8 cellular contexts compared by ENCODE assay signal in the genomic region with DNA sequence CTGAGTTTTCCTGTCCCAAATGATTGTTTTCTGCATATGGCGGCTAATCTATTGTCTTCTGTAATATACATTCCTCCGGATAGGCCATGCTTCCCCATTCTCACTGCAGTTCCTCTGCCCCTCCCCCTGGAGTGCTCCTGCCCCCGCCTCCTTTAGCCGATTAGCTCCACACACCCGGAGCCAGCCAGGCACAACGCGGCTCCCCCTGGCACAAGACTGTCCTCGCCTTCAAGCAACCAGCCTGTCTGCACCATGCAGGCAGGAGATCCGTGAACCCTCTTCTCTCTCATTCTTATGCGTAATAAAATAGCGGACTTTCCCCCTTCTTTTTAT. TPM values are rescaled to one million over a fixed set of nuclear protein-coding genes. Genes with fewer than 3 reads are reported as not detected.
DNase-seq lines count a peak whose midpoint lies in the region; ATAC-seq and TF ChIP-seq lines count a peak whose summit lies in the region.

No MANE protein-coding gene starts in this region.

- peak overlapping the region in 4 of 5 donors; percentile 66 to 87 (median 80) for H3K27ac ChIP-seq in stomach

- DNase-seq in DMS53 treated with DMSO at 0.1 percent for 48 hours (lab: John Stamatoyannopoulos, UW; ENCODE audit: unreplicated experiment) (peak; percentile 79), M059J (ENCODE audit: low read depth) (peak; percentile 49), adipocyte (ENCODE audit: low read depth) (peak; percentile 18), inferior parietal cortex (ENCODE audit: extremely low spot score) (peak; percentile 61), stomach (peak; percentile 65), GM19238 (ENCODE audit: insufficient read length, low spot score) (no peak)
- DNase-seq in activated effector memory CD4-positive, alpha-beta T cell treated with Interleukin-2 at 50 U/mL for 16 hours, result no peak

- H3K27me3 ChIP-seq in adipocyte (replicated peaks; ENCODE audit: control insufficient read depth, insufficient read depth, low read length) (peaks cover 32% of the 10 kb centered on the region), stomach (peaks cover 0 to 25% (median 10%) of the 10 kb centered on the region in 3 donors)

- H3K4me1 ChIP-seq in adipocyte (ENCODE audit: control insufficient read depth, insufficient read depth, low read length), result peaks cover 6% of the 10 kb centered on the region
- peaks cover 23 to 36% (median 28%) of the 10 kb centered on the region in 4 donors for H3K4me1 ChIP-seq in stomach

- WGBS in stomach, 5 donors, result 9 to 21% (median 17%) methylated on average over 11 of the region's 11 CpGs

- TF ChIP-seq EP300 in stomach (IDR thresholded peaks at IDR 0.05), result no peak

- H3K9me3 ChIP-seq in adipocyte (ENCODE audit: control insufficient read depth, low read length), result no peaks in the 10 kb centered on the region
- no peaks in the 10 kb centered on the region for H3K9me3 ChIP-seq in stomach

- H3K4me3 ChIP-seq in adipocyte (ENCODE audit: low read length) (no peak overlapping the region), stomach (peak overlapping the region; percentile 53 to 64 (median 59))

- intact Hi-C loops in stomach (cut with DNase I; ENCODE audit: low total_unique reads), result no loop called here

- no peak for TF ChIP-seq CTCF in stomach (IDR thresholded peaks at IDR 0.05)

- H3K36me3 ChIP-seq in adipocyte (ENCODE audit: control insufficient read depth, insufficient read depth, low read length, severe bottlenecking) (no peaks in the 10 kb centered on the region), stomach (no peaks in the 10 kb centered on the region)

- no peak for ATAC-seq in GM21717 (IDR thresholded peaks at IDR 0.05; ENCODE audit: unreplicated experiment)

- no peak overlapping the region for H3K9ac ChIP-seq in adipocyte (ENCODE audit: low read length)

- TF ChIP-seq POLR2A in stomach (IDR thresholded peaks at IDR 0.05), result no peak

RNA-seq across cellular contexts. Expression of a gene that starts 18.0 kb away (rescaled TPM):
- total RNA-seq in M059J (2014; rRNA removed; shearing (Covaris generic)), result 1.8 and 4.2 TPM in 2 replicates
- total RNA-seq in stomach, result 1 to 10 TPM in 4 of 5 donors, under 1 TPM in 1; 0.29 to 5.4 (median 2.9) TPM
- 1 to 10 TPM in 2 of 3 donors, under 1 TPM in 1; 0.46 to 3.7 (median 2.2) TPM for polyA plus RNA-seq in stomach

Comparison
In these comparisons a context has a peak if more than half of its experiments do, and no peak if none do; other contexts are left out.
1. DNase-seq: peak in DMS53 treated with DMSO at 0.1 percent for 48 hours (single experiment), M059J (single experiment), adipocyte (single experiment), inferior parietal cortex (single experiment) and stomach (single experiment); none in GM19238 (single experiment) and activated effector memory CD4-positive, alpha-beta T cell treated with Interleukin-2 at 50 U/mL for 16 hours (single experiment).